In genomic region chr7:26278769-26279168, GRCh38 we compare ENCODE assay signal across 8 cellular contexts. TPM values are rescaled to one million over a fixed set of nuclear protein-coding genes. Genes with fewer than 3 reads are reported as not detected.
DNase-seq lines count a peak whose midpoint lies in the region; ATAC-seq, FAIRE-seq and TF ChIP-seq lines count a peak whose summit lies in the region.

No MANE protein-coding gene starts in this region.

- H3K27ac ChIP-seq in prostate gland, result no peak overlapping the region

- H3K36me3 ChIP-seq in bronchial epithelial cell (ENCODE audit: control insufficient read depth, insufficient read depth, low read length) (no peaks in the 10 kb centered on the region), prostate gland (no peaks in the 10 kb centered on the region)

- intact Hi-C loops in prostate gland (cut with DNase I), result no loop called here

- H3K27me3 Mint-ChIP-seq in activated T-cell treated with anti-CD3 and anti-CD28 coated beads, Interleukin-2, amount 50 U/mL, for 24 hours, result no peaks in the 10 kb centered on the region
- no peaks in the 10 kb centered on the region for H3K27me3 Mint-ChIP-seq in stimulated activated memory B cell treated with anti-CD40 and anti-IgM and Interleukin-4, amounts not matched to agents 10 μg/mL and 1 μg/mL and 100 μg/mL, for 72 hours

- no peaks in the 10 kb centered on the region for H3K36me3 Mint-ChIP-seq in activated T-cell treated with anti-CD3 and anti-CD28 coated beads, Interleukin-2, amount 50 U/mL, for 24 hours (ENCODE audit: low read depth)
- H3K36me3 Mint-ChIP-seq in stimulated activated memory B cell treated with anti-CD40 and anti-IgM and Interleukin-4, amounts not matched to agents 10 μg/mL and 1 μg/mL and 100 μg/mL, for 72 hours, result no peaks in the 10 kb centered on the region

- H3K27me3 ChIP-seq in bronchial epithelial cell (ENCODE audit: control insufficient read depth, insufficient read depth, low read length) (no peaks in the 10 kb centered on the region), prostate gland (replicated peaks; ENCODE audit: insufficient read depth) (no peaks in the 10 kb centered on the region)

- H3K4me3 Mint-ChIP-seq in activated T-cell treated with anti-CD3 and anti-CD28 coated beads, Interleukin-2, amount 50 U/mL, for 24 hours, result no peak overlapping the region
- H3K4me3 Mint-ChIP-seq in stimulated activated memory B cell treated with anti-CD40 and anti-IgM and Interleukin-4, amounts not matched to agents 10 μg/mL and 1 μg/mL and 100 μg/mL, for 72 hours, result no peak overlapping the region

- WGBS in prostate gland, result 39% methylated on average over 1 of the region's 1 CpG

- H3K4me1 Mint-ChIP-seq in activated T-cell treated with anti-CD3 and anti-CD28 coated beads, Interleukin-2, amount 50 U/mL, for 24 hours (ENCODE audit: low read depth), result peaks cover 23% of the 10 kb centered on the region
- peaks cover 5% of the 10 kb centered on the region for H3K4me1 Mint-ChIP-seq in stimulated activated memory B cell treated with anti-CD40 and anti-IgM and Interleukin-4, amounts not matched to agents 10 μg/mL and 1 μg/mL and 100 μg/mL, for 72 hours

- TF ChIP-seq CTCF in bronchial epithelial cell (IDR thresholded peaks at IDR 0.05; ENCODE audit: insufficient read depth, low read length, severe bottlenecking) (no peak), prostate gland (IDR thresholded peaks at IDR 0.05) (no peak)

- no peaks in the 10 kb centered on the region for H3K4me1 ChIP-seq in prostate gland (replicated peaks)

- H3K9me3 Mint-ChIP-seq in activated T-cell treated with anti-CD3 and anti-CD28 coated beads, Interleukin-2, amount 50 U/mL, for 24 hours, result peaks cover 5% of the 10 kb centered on the region
- no peaks in the 10 kb centered on the region for H3K9me3 Mint-ChIP-seq in stimulated activated memory B cell treated with anti-CD40 and anti-IgM and Interleukin-4, amounts not matched to agents 10 μg/mL and 1 μg/mL and 100 μg/mL, for 72 hours

- no peak for DNase-seq in activated T-cell treated with anti-CD3 and anti-CD28 coated beads, Interleukin-2, amount 50 U/mL, for 24 hours
- DNase-seq in activated T-cell treated with anti-CD3 and anti-CD28 coated beads for 4 hours, result no peak
- peak; percentile 1 for DNase-seq in NCI-H1417 treated with DMSO at 0.1 percent for 48 hours (lab: John Stamatoyannopoulos, UW)
- peak; percentile 42 for DNase-seq in bronchial epithelial cell (ENCODE audit: low read depth)
- no peak for DNase-seq in D341Med (ENCODE audit: low spot score)
- DNase-seq in prostate gland (ENCODE audit: low spot score), result no peak
- DNase-seq in stimulated activated CD4-positive, alpha-beta T cell treated with anti-CD3 and anti-CD28 coated beads, Interleukin-2, amount 100 ng/mL, for 24 hours, result no peak

- H3K9me3 ChIP-seq in prostate gland, result no peaks in the 10 kb centered on the region

- peak overlapping the region; percentile 33 for H3K27ac Mint-ChIP-seq in activated T-cell treated with anti-CD3 and anti-CD28 coated beads, Interleukin-2, amount 50 U/mL, for 24 hours
- no peak overlapping the region for H3K27ac Mint-ChIP-seq in stimulated activated memory B cell treated with anti-CD40 and anti-IgM and Interleukin-4, amounts not matched to agents 10 μg/mL and 1 μg/mL and 100 μg/mL, for 72 hours

- FAIRE-seq in bronchial epithelial cell (lab: Jason Lieb, UNC), result no peak

- H3K4me3 ChIP-seq in bronchial epithelial cell (ENCODE audit: low read depth, low read length), result no peak overlapping the region
- no peak overlapping the region for H3K4me3 ChIP-seq in prostate gland

- peak; percentile 54 for ATAC-seq in stimulated activated memory B cell treated with anti-CD40 and anti-IgM and Interleukin-4, amounts not matched to agents 10 μg/mL and 1 μg/mL and 100 μg/mL, for 72 hours

- TF ChIP-seq POLR2A in prostate gland (IDR thresholded peaks at IDR 0.05), result no peak

RNA-seq across cellular contexts. Expression of gene SNX10, which starts 12.9 kb away (rescaled TPM):
- total RNA-seq in bronchial epithelial cell, result 0.53 and 1.0 TPM in 2 replicates
- total RNA-seq in prostate gland, result 1 to 10 TPM; 4.7 to 6.8 TPM

Comparison
In these comparisons a context has a peak if more than half of its experiments do, and no peak if none do; other contexts are left out.
1. DNase-seq: peak in NCI-H1417 treated with DMSO at 0.1 percent for 48 hours (single experiment) and bronchial epithelial cell (single experiment); none in activated T-cell treated with anti-CD3 and anti-CD28 coated beads, Interleukin-2, amount 50 U/mL, for 24 hours (single experiment), activated T-cell treated with anti-CD3 and anti-CD28 coated beads for 4 hours (single experiment), D341Med (single experiment), prostate gland (single experiment) and stimulated activated CD4-positive, alpha-beta T cell treated with anti-CD3 and anti-CD28 coated beads, Interleukin-2, amount 100 ng/mL, for 24 hours (0 of 2).